8 cellular contexts compared by ENCODE assay signal in the genomic region with DNA sequence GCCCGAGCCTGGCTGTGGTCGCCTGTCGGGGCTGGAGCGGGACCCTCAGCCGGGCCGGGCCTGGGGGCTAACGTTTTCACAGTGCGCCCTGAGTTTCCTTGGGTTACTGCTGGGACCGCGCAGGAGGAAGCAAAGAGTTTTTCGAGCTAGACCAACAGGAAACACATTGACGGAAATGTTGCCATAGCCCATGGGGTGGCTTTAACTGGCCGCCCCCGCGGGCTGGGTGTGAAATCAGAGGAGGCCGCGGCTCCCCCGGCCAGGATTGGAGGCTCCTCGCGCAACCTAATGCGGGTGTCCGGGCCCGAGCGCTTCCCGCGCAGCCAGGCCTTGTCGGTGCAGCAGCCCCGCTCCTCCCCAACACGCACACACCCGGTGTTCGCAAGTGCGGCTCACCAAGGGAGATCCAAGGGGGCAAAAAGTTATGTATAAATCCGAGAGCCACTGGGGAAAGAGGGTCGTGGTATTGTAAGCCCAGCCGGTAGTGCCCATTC. TPM values are rescaled to one million over a fixed set of nuclear protein-coding genes. Genes with fewer than 3 reads are reported as not detected.
DNase-seq lines count a peak whose midpoint lies in the region; ATAC-seq and TF ChIP-seq lines count a peak whose summit lies in the region.

No MANE protein-coding gene starts in this region.

- H3K27ac ChIP-seq in gastroesophageal sphincter (peak overlapping the region; percentile 14 to 92 (median 84)), neutrophil (peak overlapping the region; percentile 95)

- no peak for TF ChIP-seq EP300 in gastroesophageal sphincter (IDR thresholded peaks at IDR 0.05)

- peaks cover 51 to 58% of the 10 kb centered on the region in 2 donors for H3K27me3 Mint-ChIP-seq in T-cell

- DNase-seq in GDM1 (lab: John Stamatoyannopoulos, UW), result peak; percentile 77
- peak in 8 of 34 experiments; percentile 6 to 49 (median 10) for DNase-seq in T-cell
- no peak for DNase-seq in stimulated activated CD4-positive, alpha-beta T cell treated with anti-CD3 and anti-CD28 coated beads, Interleukin-12 subunit alpha, Interleukin-12 subunit beta, amount 100 ng/mL, for 4 hours
- DNase-seq in DMS53 treated with DMSO at 0.1 percent for 48 hours (lab: John Stamatoyannopoulos, UW; ENCODE audit: unreplicated experiment), result no peak

- no peaks in the 10 kb centered on the region for H3K9me3 Mint-ChIP-seq in T-cell

- POLR2A ChIA-PET in T-cell (lab: Charles Lee), result no interaction called here

- no peak overlapping the region for H3K27ac Mint-ChIP-seq in T-cell

- ATAC-seq in T-cell (replicated peaks in 1 of 4) (no peak), gastroesophageal sphincter (no peak), GM18867 (IDR thresholded peaks at IDR 0.05; ENCODE audit: unreplicated experiment) (no peak), GM19467 (IDR thresholded peaks at IDR 0.05; ENCODE audit: unreplicated experiment) (no peak)

- H3K9me3 ChIP-seq in gastroesophageal sphincter (no peaks in the 10 kb centered on the region), neutrophil (no peaks in the 10 kb centered on the region)

- 25 to 49% methylated on average over 7 to 19 of the region's 35 CpGs for WGBS in gastroesophageal sphincter (ENCODE audit: low coverage in 1 of 2), 2 donors

- peaks cover 0 to 58% (median 0%) of the 10 kb centered on the region in 3 donors for H3K4me1 ChIP-seq in gastroesophageal sphincter
- H3K4me1 ChIP-seq in neutrophil (ENCODE audit: control insufficient read depth in 1 of 2, insufficient read depth in 1 of 2, low read depth in 1 of 2, low read length in 1 of 2), result peaks cover 55 to 57% of the 10 kb centered on the region in 2 experiments

- no peak for TF ChIP-seq POLR2A in gastroesophageal sphincter (IDR thresholded peaks at IDR 0.05)

- H3K27me3 ChIP-seq in gastroesophageal sphincter (peaks cover 53% of the 10 kb centered on the region), neutrophil (no peaks in the 10 kb centered on the region)

- TF ChIP-seq CTCF in gastroesophageal sphincter (IDR thresholded peaks at IDR 0.05) (no peak), neutrophil (IDR thresholded peaks at IDR 0.05) (no peak)

- H3K36me3 ChIP-seq in gastroesophageal sphincter (peaks cover 0 to 5% of the 10 kb centered on the region in 2 donors), neutrophil (peaks cover 40% of the 10 kb centered on the region)

- H3K4me1 Mint-ChIP-seq in T-cell, result peaks cover 27 to 31% (median 30%) of the 10 kb centered on the region in 3 donors

- CTCF ChIA-PET in T-cell (lab: Charles Lee), result no interaction called here

- H3K4me3 ChIP-seq in gastroesophageal sphincter (peak overlapping the region in 1 of 2 donors; percentile 76), neutrophil (ENCODE audit: low read depth in 1 of 2, low read length in 1 of 2) (peak overlapping the region; percentile 85 to 100)

- H3K4me3 Mint-ChIP-seq in T-cell, result peak overlapping the region; percentile 14 to 75 (median 74)

- no peaks in the 10 kb centered on the region for H3K36me3 Mint-ChIP-seq in T-cell

RNA-seq across cellular contexts. Expression of gene HHEX, which starts 1.9 kb away (rescaled TPM):
- 1 to 10 TPM; 1.3 to 5.8 (median 3.6) TPM for total RNA-seq in T-cell
- total RNA-seq in gastroesophageal sphincter, result 10 to 100 TPM in 1 of 4 donors, 1 to 10 TPM in 3; 2.8 to 10.6 (median 5.9) TPM
